In the genomic region with DNA sequence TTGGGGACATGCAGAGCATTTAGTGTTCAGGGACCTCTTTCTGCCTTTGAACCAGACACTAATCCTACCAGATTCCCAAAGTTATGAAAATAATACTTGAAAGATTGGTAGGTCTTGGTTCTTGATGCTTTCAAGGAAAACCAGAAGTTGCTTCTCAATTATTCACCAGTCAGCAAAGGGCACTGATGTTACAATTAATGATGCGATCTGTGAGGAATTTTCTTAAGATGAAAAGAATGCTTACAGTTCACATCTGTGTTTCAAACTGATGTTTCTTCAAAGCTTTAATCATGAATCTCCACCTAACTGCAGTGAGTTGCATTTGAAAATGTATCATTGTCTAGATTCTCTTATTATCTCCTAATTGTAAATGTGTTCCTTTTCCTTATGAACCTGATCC, we compare ENCODE assay signal across 17 cellular contexts.
"Had no signal": no experiment of that assay in that cellular context is flagged by ENCODE, and none has a peak within 500 bp of the region (broad histone marks: within the 10 kb centered on the region; RNA-seq: fewer than 3 reads in every experiment).

No MANE protein-coding gene starts in this region.

- H3K27ac ChIP-seq: adrenal gland, gastroesophageal sphincter, heart left ventricle, vagina had no signal

- DNase-seq: activated CD4-positive, alpha-beta T cell treated with anti-CD3 and anti-CD28 coated beads, Interleukin-2, amount 50 U/mL, for 1 hour; activated CD4-positive, CD25-positive, alpha-beta regulatory T cell; activated CD8-positive, alpha-beta memory T cell treated with anti-CD3 and anti-CD28 coated beads for 24 hours; activated CD8-positive, alpha-beta memory T cell treated with anti-CD3 and anti-CD28 coated beads, Interleukin-2, amount 50 U/mL, for 48 hours; activated gamma-delta T cell; adrenal gland; effector memory CD4-positive, alpha-beta T cell; heart left ventricle; kidney glomerular epithelial cell; left ventricle myocardium superior; occipital lobe; stimulated activated CD4-positive, alpha-beta T cell treated with anti-CD3 and anti-CD28 coated beads, Interleukin-2, amount 100 ng/mL, for 24 hours; stimulated activated naive CD8-positive, alpha-beta T cell treated with anti-CD3 and anti-CD28 coated beads, Interleukin-15, Interleukin-2, amounts not matched to agents 100 U/mL and 50 U/mL, for 24 hours; T-cell; trophoblast cell had no signal

- ATAC-seq: gastroesophageal sphincter; heart left ventricle; left ventricle myocardium superior; stimulated activated naive CD8-positive, alpha-beta T cell treated with anti-CD3 and anti-CD28 coated beads, Interleukin-15, Interleukin-2, amounts not matched to agents 100 U/mL and 50 U/mL, for 24 hours; T-cell had no signal

- H3K4me3 ChIP-seq: adrenal gland, gastroesophageal sphincter, heart left ventricle, vagina had no signal

- H3K4me1 ChIP-seq: adrenal gland, gastroesophageal sphincter, heart left ventricle, vagina had no signal

- H3K9me3 ChIP-seq: adrenal gland, gastroesophageal sphincter, heart left ventricle, vagina had no signal

- H3K27me3 ChIP-seq: adrenal gland, gastroesophageal sphincter, heart left ventricle, vagina had no signal

- H3K36me3 ChIP-seq: adrenal gland, gastroesophageal sphincter, heart left ventricle, vagina had no signal
